13 cellular contexts compared by ENCODE assay signal in genomic region chr16:82660078-82660645, GRCh38. TPM values are rescaled to one million over a fixed set of nuclear protein-coding genes. Genes with fewer than 3 reads are reported as not detected.
DNase-seq lines count a peak whose midpoint lies in the region; ATAC-seq, FAIRE-seq and TF ChIP-seq lines count a peak whose summit lies in the region.
"Had no signal": no experiment of that assay in that cellular context is flagged by ENCODE, and none has a peak within 500 bp of the region (broad histone marks: within the 10 kb centered on the region; RNA-seq: fewer than 3 reads in every experiment).

No MANE protein-coding gene starts in this region.

- H3K4me3 Mint-ChIP-seq in T-helper 17 cell: peak overlapping the region; percentile 81

- no TSS peak for BruUV-seq in HepG2 (replicated peaks; lab: Mats Ljungman, UMichigan)

- peak overlapping the region; percentile 99 for H3K27ac Mint-ChIP-seq in T-helper 17 cell

- FAIRE-seq in HepG2 (lab: Jason Lieb, UNC): no peak

- H3K4me2 ChIP-seq in HepG2 (ENCODE audit: low read depth, low read length): no peak overlapping the region

- H3K79me2 ChIP-seq in HepG2 (ENCODE audit: insufficient read depth, low read length): no peaks in the 10 kb centered on the region

- no peak for TF ChIP-seq EP300 in HepG2 (IDR thresholded peaks at IDR 0.05; ENCODE audit: low read depth in 2 of 2, low read length in 2 of 2)
- TF ChIP-seq EP300 in HepG2 (CRISPR knock-in tag; IDR thresholded peaks at IDR 0.05; ENCODE audit: borderline replicate concordance): no peak

- POLR2A ChIA-PET in HepG2 (lab: Yijun Ruan, JAX): no interaction called here

- H3K36me3 ChIP-seq in brain microvascular endothelial cell (replicated peaks) (no peaks in the 10 kb centered on the region), gastrocnemius medialis (no peaks in the 10 kb centered on the region), HepG2 (replicated peaks in 1 of 2; ENCODE audit: control insufficient read depth in 1 of 2, insufficient read depth in 2 of 2, low read length in 2 of 2) (no peaks in the 10 kb centered on the region)
- H3K36me3 ChIP-seq: adrenal gland, neutrophil had no signal

- ATAC-seq in T-helper 17 cell (peak; percentile 67), gastrocnemius medialis (peak; percentile 93 to 96), HepG2 (no peak), GM19324 (IDR thresholded peaks at IDR 0.05; ENCODE audit: low FRiP score, unreplicated experiment) (no peak)

- H3K4me1 ChIP-seq in gastrocnemius medialis: peaks cover 29 to 34% of the 10 kb centered on the region in 2 donors
- H3K4me1 ChIP-seq in HepG2 (ENCODE audit: insufficient read depth, low read length): no peaks in the 10 kb centered on the region
- H3K4me1 ChIP-seq: adrenal gland had no signal

- 39% methylated on average over 8 of the region's 8 CpGs for WGBS in HepG2 (ENCODE audit: low lambda C conversion rate)

- H3K9me3 ChIP-seq in T-helper 17 cell (ENCODE audit: control insufficient read depth, low read length, poor library complexity, severe bottlenecking) (no peaks in the 10 kb centered on the region), gastrocnemius medialis (no peaks in the 10 kb centered on the region), HepG2 (ENCODE audit: low read length) (0 out of 2 replicates have a peak, but pooled peaks cover 2% of the 10 kb centered on the region)
- H3K9me3 ChIP-seq: adrenal gland, neutrophil had no signal

- CTCF ChIA-PET in HepG2 (lab: Yijun Ruan, JAX; ENCODE audit: low intra/inter-chr PET ratio, low total read pairs): no interaction called here

- H3K4me3 ChIP-seq in brain microvascular endothelial cell (ENCODE audit: low read depth, low read length) (peak overlapping the region; percentile 1), gastrocnemius medialis (peak overlapping the region; percentile 41 to 56 (median 47)), HepG2 (replicated peaks in 1 of 3; ENCODE audit: insufficient read depth in 1 of 3, low read depth in 2 of 3, low read length in 3 of 3) (no peak overlapping the region)
- H3K4me3 ChIP-seq: adrenal gland had no signal

- TF ChIP-seq POLR2A in gastrocnemius medialis (IDR thresholded peaks at IDR 0.05) (peak; percentile 62 to 75), HepG2 (IDR thresholded peaks at IDR 0.05; ENCODE audit: insufficient read depth in 1 of 2, low read depth in 2 of 2, low read length in 2 of 2) (no peak)

- H3K27ac ChIP-seq in brain microvascular endothelial cell (peak overlapping the region; percentile 40), gastrocnemius medialis (peak overlapping the region; percentile 92 to 95 (median 94)), HepG2 (ENCODE audit: extremely low read length, insufficient read depth, low read length) (no peak overlapping the region)
- H3K27ac ChIP-seq: adrenal gland, neutrophil had no signal

- H3K9ac ChIP-seq in HepG2 (ENCODE audit: insufficient read depth, low read depth, low read length): no peak overlapping the region

- H2AFZ ChIP-seq in HepG2 (ENCODE audit: low read length): no peak overlapping the region

- TF ChIP-seq CTCF in brain microvascular endothelial cell (IDR thresholded peaks at IDR 0.05; ENCODE audit: low read depth, low read length, missing control alignments) (no peak), gastrocnemius medialis (IDR thresholded peaks at IDR 0.05 in 4 of 5, conservative IDR thresholded peaks at IDR 0.05 in 1 of 5) (no peak), HepG2 (CRISPR knock-in tag; IDR thresholded peaks at IDR 0.05) (no peak)

- DNase-seq in GM04503 (ENCODE audit: low read depth) (peak; percentile 25), T-helper 17 cell (peak; percentile 39 to 58 (median 40)), brain microvascular endothelial cell (peak; percentile 72), gastrocnemius medialis (peak; percentile 86 to 93), HepG2 (ENCODE audit: low spot score) (no peak), DMS53 treated with DMSO at 0.1 percent for 48 hours (lab: John Stamatoyannopoulos, UW; ENCODE audit: unreplicated experiment) (no peak), cerebellar cortex (ENCODE audit: low spot score) (no peak)
- DNase-seq: adrenal gland, hypothalamus, NCI-H1048, RPMI8226 had no signal

- H3K4me1 Mint-ChIP-seq in T-helper 17 cell: peaks cover 40% of the 10 kb centered on the region

- TF ChIP-seq RAD21 in HepG2 (CRISPR knock-in tag; IDR thresholded peaks at IDR 0.05): no peak

- H4K20me1 ChIP-seq in HepG2 (ENCODE audit: insufficient read depth, low read length): no peaks in the 10 kb centered on the region

- H3K27me3 Mint-ChIP-seq in T-helper 17 cell: no peaks in the 10 kb centered on the region

- no peaks in the 10 kb centered on the region for H3K36me3 Mint-ChIP-seq in T-helper 17 cell (ENCODE audit: low read depth)

- intact Hi-C loops in gastrocnemius medialis (cut with DNase I; ENCODE audit: low total_unique reads) (loop anchor here (5.0 kb wide), 1 partner anchor 37 kb away; no protein-coding TSS in a partner anchor), HepG2 (cut with micrococcal nuclease; ENCODE audit: unreplicated experiment) (no loop called here)

- in situ Hi-C loops in brain microvascular endothelial cell (cut with HindIII; ENCODE audit: low pct_ligation_motif_present, low sequenced_read_pairs): no loop called here
- in situ Hi-C loops in gastrocnemius medialis (cut with MboI; ENCODE audit: low sequenced_read_pairs in 4 of 4): no loop called here
- in situ Hi-C loops in HepG2 (cut with HindIII; ENCODE audit: extremely low pct_ligation_motif_present, low pct_unique_long_range_greater_than_20kb): no loop called here

- H3K27me3 ChIP-seq in brain microvascular endothelial cell (replicated peaks): no peaks in the 10 kb centered on the region
- no peaks in the 10 kb centered on the region for H3K27me3 ChIP-seq in gastrocnemius medialis
- no peaks in the 10 kb centered on the region; a peak in 1 of 5 replicates for H3K27me3 ChIP-seq in HepG2 (ENCODE audit: control insufficient read depth in 1 of 2, insufficient read depth in 2 of 2, low read length in 2 of 2)
- H3K27me3 ChIP-seq: adrenal gland, neutrophil had no signal

TF ChIP-seq in HepG2, 621 proteins besides CTCF, POLR2A, EP300 and RAD21 (continues in another document):
- TF ChIP-seq DNMT3B (CRISPR knock-in tag; conservative IDR thresholded peaks at IDR 0.05): no peak
- TF ChIP-seq MIER2 (CRISPR knock-in tag; IDR thresholded peaks at IDR 0.05): no peak
- no peak for TF ChIP-seq MED1 (CRISPR knock-in tag; IDR thresholded peaks at IDR 0.05)
- TF ChIP-seq ATF7 (IDR thresholded peaks at IDR 0.05): no peak
- no peak for TF ChIP-seq ATF7 (CRISPR knock-in tag; IDR thresholded peaks at IDR 0.05)
- TF ChIP-seq NAIF1 (CRISPR knock-in tag; IDR thresholded peaks at IDR 0.05; ENCODE audit: borderline replicate concordance): no peak
- TF ChIP-seq PITX1 (CRISPR knock-in tag; IDR thresholded peaks at IDR 0.05): no peak
- no peak for TF ChIP-seq CEBPG (CRISPR knock-in tag; IDR thresholded peaks at IDR 0.05)
- TF ChIP-seq ETV5 (CRISPR knock-in tag; IDR thresholded peaks at IDR 0.05; ENCODE audit: borderline replicate concordance): no peak
- TF ChIP-seq ZNF800 (CRISPR knock-in tag; IDR thresholded peaks at IDR 0.05): no peak
- no peak for TF ChIP-seq ZNF572 (CRISPR knock-in tag; IDR thresholded peaks at IDR 0.05)

RNA-seq across cellular contexts. Expression of gene CDH13, which starts 33.4 kb away (rescaled TPM):
- total RNA-seq in T-helper 17 cell: not detected
- 10 to 100 TPM in 3 of 4 donors, 1 to 10 TPM in 1; 5.8 to 36.7 (median 20.4) TPM for total RNA-seq in gastrocnemius medialis
- total RNA-seq in HepG2 (2016; rRNA removed; fragmentation: Illumina TruSeq; extraction: Trizol): not detected in 2 replicates
- not detected in 2 replicates for total RNA-seq in HepG2 (2016; cell fraction: cytosol; rRNA removed; fragmentation: Illumina TruSeq; extraction: Trizol; ENCODE audit: low read depth)
- not detected in 2 replicates for total RNA-seq in HepG2 (2016; cell fraction: insoluble cytoplasmic fraction; rRNA removed; fragmentation: Illumina TruSeq; extraction: Trizol)
- not detected in 2 replicates for total RNA-seq in HepG2 (2016; cell fraction: membrane; rRNA removed; fragmentation: Illumina TruSeq; extraction: Trizol)
- total RNA-seq in HepG2 (2016; cell fraction: nucleus; rRNA removed; fragmentation: Illumina TruSeq; extraction: Trizol): not detected in 2 replicates
- polyA plus RNA-seq in HepG2 (2011; rRNA removed): 0.01 TPM in 1 of 2 replicates, not detected in the other
- polyA plus RNA-seq in HepG2 (2011; cell fraction: cytosol; rRNA removed): not detected in 2 replicates
- polyA plus RNA-seq in HepG2 (2011; cell fraction: nucleus; rRNA removed): not detected in 2 replicates
- 0.11 TPM in 1 of 2 replicates, not detected in the other for polyA plus RNA-seq in HepG2 (2012)
- polyA plus RNA-seq in HepG2 (2016; cell fraction: cytosol; fragmentation: Illumina TruSeq; extraction: Trizol; ENCODE audit: low read depth): not detected in 2 replicates
- polyA plus RNA-seq in HepG2 (2016; cell fraction: insoluble cytoplasmic fraction; fragmentation: Illumina TruSeq; extraction: Trizol; ENCODE audit: low read depth): not detected in 2 replicates
- polyA plus RNA-seq in HepG2 (2016; cell fraction: membrane; fragmentation: Illumina TruSeq; extraction: Trizol; ENCODE audit: low read depth): not detected in 2 replicates
- polyA plus RNA-seq in HepG2 (2016; cell fraction: nucleus; fragmentation: Illumina TruSeq; extraction: Trizol; ENCODE audit: insufficient read depth, low read depth): not detected in 2 replicates
- polyA minus RNA-seq in HepG2 (2011; rRNA and poly(A)+ RNA removed; ENCODE audit: low replicate concordance): 0.02 and 1.6 TPM in 2 replicates
- not detected in 2 replicates for polyA minus RNA-seq in HepG2 (2011; cell fraction: cytosol; rRNA and poly(A)+ RNA removed)
- polyA minus RNA-seq in HepG2 (2011; cell fraction: nucleus; rRNA and poly(A)+ RNA removed): 0.25 TPM in 1 of 2 replicates, not detected in the other

Comparison
In these comparisons a context has a peak if more than half of its experiments do, and no peak if none do; other contexts are left out.
1. DNase-seq: peak in GM04503 (single experiment), T-helper 17 cell (3 of 3), brain microvascular endothelial cell (single experiment) and gastrocnemius medialis (2 of 2); none in HepG2 (single experiment), DMS53 treated with DMSO at 0.1 percent for 48 hours (single experiment) and cerebellar cortex (single experiment).
2. ATAC-seq: peak in T-helper 17 cell (single experiment) and gastrocnemius medialis (2 of 2); none in HepG2 (single experiment) and GM19324 (single experiment).
3. H3K4me3 ChIP-seq: peak in brain microvascular endothelial cell (single experiment) and gastrocnemius medialis (4 of 4); none in HepG2 (0 of 3).
4. POLR2A ChIP-seq: peak in gastrocnemius medialis (2 of 2); none in HepG2 (0 of 2).
5. RNA of gene CDH13, which starts 33.4 kb away (total RNA-seq): 5.8 to 36.7 TPM in gastrocnemius medialis; not detected in T-helper 17 cell and not detected in HepG2; every median in the first group is over 4 times any median in the second.